In genomic region chr12:108640802-108641445, GRCh38 we compare ENCODE assay signal across 11 cellular contexts. TPM values are rescaled to one million over a fixed set of nuclear protein-coding genes. Genes with fewer than 3 reads are reported as not detected.
DNase-seq lines count a peak whose midpoint lies in the region; ATAC-seq lines count a peak whose summit lies in the region.
"Had no signal": no experiment of that assay in that cellular context is flagged by ENCODE, and none has a peak within 500 bp of the region (broad histone marks: within the 10 kb centered on the region; RNA-seq: fewer than 3 reads in every experiment).

No MANE protein-coding gene starts in this region.

- peaks cover 56 to 88% (median 80%) of the 10 kb centered on the region in 3 donors for H3K4me1 Mint-ChIP-seq in naive B cell

- peaks cover 5 to 16% of the 10 kb centered on the region in 2 donors for H3K36me3 Mint-ChIP-seq in naive B cell
- H3K36me3 Mint-ChIP-seq: natural killer cell treated with Interleukin-12 subunit alpha and Interleukin-12 subunit beta and Interleukin-15 and Interleukin-18, amount 100 ng/mL, for 72 hours had no signal

- H3K27ac Mint-ChIP-seq in naive B cell: peak overlapping the region; percentile 95 to 99 (median 96)

- H3K27me3 Mint-ChIP-seq in naive B cell: no peaks in the 10 kb centered on the region
- H3K27me3 Mint-ChIP-seq: natural killer cell treated with Interleukin-12 subunit alpha and Interleukin-12 subunit beta and Interleukin-15 and Interleukin-18, amount 100 ng/mL, for 72 hours had no signal

- peak overlapping the region; percentile 58 to 89 (median 74) for H3K4me3 Mint-ChIP-seq in naive B cell
- H3K4me3 Mint-ChIP-seq: natural killer cell treated with Interleukin-12 subunit alpha and Interleukin-12 subunit beta and Interleukin-15 and Interleukin-18, amount 100 ng/mL, for 72 hours had no signal

- ATAC-seq in naive B cell (ENCODE audit: low read depth in 2 of 2): no peak
- no peak for ATAC-seq in GM19463 (IDR thresholded peaks at IDR 0.05; ENCODE audit: unreplicated experiment)
- no peak for ATAC-seq in HG02642 (IDR thresholded peaks at IDR 0.05; ENCODE audit: poor library complexity, unreplicated experiment)
- ATAC-seq: natural killer cell treated with Interleukin-12 subunit alpha and Interleukin-12 subunit beta and Interleukin-15 and Interleukin-18, amount 100 ng/mL, for 72 hours had no signal

- H3K9me3 Mint-ChIP-seq in naive B cell: peaks cover 0 to 2% (median 0%) of the 10 kb centered on the region in 7 donors
- H3K9me3 Mint-ChIP-seq: natural killer cell treated with Interleukin-12 subunit alpha and Interleukin-12 subunit beta and Interleukin-15 and Interleukin-18, amount 100 ng/mL, for 72 hours had no signal

- peak; percentile 49 for DNase-seq in EL
- DNase-seq in NCI-H226: peak; percentile 84
- peak; percentile 71 for DNase-seq in cerebellar cortex (ENCODE audit: low spot score)
- DNase-seq in naive B cell: no peak
- no peak for DNase-seq in activated CD4-positive, alpha-beta T cell treated with anti-CD3 and anti-CD28 coated beads, Interleukin-2, amount 50 U/mL, for 48 hours
- DNase-seq in activated CD4-positive, alpha-beta T cell treated with anti-CD3 and anti-CD28 coated beads for 1 hour: no peak
- DNase-seq: activated effector memory CD4-positive, alpha-beta T cell treated with Interleukin-2 at 50 U/mL for 16 hours; SW 1271 had no signal

RNA-seq across cellular contexts. Expression of gene SELPLG, which starts 7.2 kb away (rescaled TPM):
- 10 to 100 TPM; 28.4 to 56.4 (median 36.0) TPM for polyA plus RNA-seq in naive B cell (ENCODE audit: low read depth in 6 of 6)

RNA-seq across cellular contexts. Expression of gene TMEM119, which starts 43.0 kb away (rescaled TPM):
- polyA plus RNA-seq in naive B cell (ENCODE audit: low read depth in 6 of 6): not detected

Comparison
In these comparisons a context has a peak if more than half of its experiments do, and no peak if none do; other contexts are left out.
1. DNase-seq: peak in EL (single experiment), NCI-H226 (single experiment) and cerebellar cortex (single experiment); none in naive B cell (single experiment), activated CD4-positive, alpha-beta T cell treated with anti-CD3 and anti-CD28 coated beads, Interleukin-2, amount 50 U/mL, for 48 hours (0 of 2) and activated CD4-positive, alpha-beta T cell treated with anti-CD3 and anti-CD28 coated beads for 1 hour (single experiment).